ENCODE assay signal across 8 cellular contexts in the genomic region with DNA sequence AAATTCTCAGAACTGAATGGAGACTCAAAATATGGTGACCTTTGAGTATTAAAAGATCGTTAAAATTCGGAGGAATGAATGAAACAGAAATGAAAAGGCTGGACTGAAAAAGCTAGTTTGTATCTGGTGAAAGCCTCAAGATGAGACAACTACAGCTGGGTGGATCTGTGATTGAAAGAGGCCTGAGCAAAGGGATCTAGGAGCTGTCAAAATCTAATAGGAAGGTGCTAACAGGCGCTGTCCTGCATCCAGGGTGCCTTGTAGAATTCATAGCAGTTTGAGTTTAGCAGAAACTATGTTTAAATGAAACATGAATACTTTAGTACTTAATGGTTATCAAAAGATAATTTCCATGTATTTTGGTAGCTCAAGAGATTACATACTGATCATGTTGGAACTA. TPM values are rescaled to one million over a fixed set of nuclear protein-coding genes. Genes with fewer than 3 reads are reported as not detected.
DNase-seq lines count a peak whose midpoint lies in the region; ATAC-seq and TF ChIP-seq lines count a peak whose summit lies in the region.

No MANE protein-coding gene starts in this region.

- no peak for TF ChIP-seq CTCF in Panc1 (IDR thresholded peaks at IDR 0.05)
- TF ChIP-seq CTCF in epithelial cell of proximal tubule (conservative IDR thresholded peaks at IDR 0.05; ENCODE audit: low read depth, low read length): no peak

- peaks cover 24% of the 10 kb centered on the region for H3K4me1 ChIP-seq in Panc1 (ENCODE audit: control insufficient read depth, insufficient read depth, low read length)

- peaks cover 3% of the 10 kb centered on the region; the same call in 1 of the 2 replicates for H3K36me3 ChIP-seq in Panc1 (ENCODE audit: control insufficient read depth, insufficient read depth, low read length)

- intact Hi-C loops in Panc1 (cut with micrococcal nuclease; ENCODE audit: unreplicated experiment): no loop called here

- no peaks in the 10 kb centered on the region for H3K9me3 ChIP-seq in Panc1 (ENCODE audit: control insufficient read depth, insufficient read depth, low read depth, low read length)

- in situ Hi-C loops in Panc1 (cut with HindIII; ENCODE audit: low pct_unique_long_range_greater_than_20kb, low sequenced_read_pairs): no loop called here

- CTCF ChIA-PET in Panc1 (lab: Charles Lee): interaction anchor here (0.6 kb wide), 1 partner anchor 9 kb away, joined by 3 read pairs; no protein-coding TSS in a partner anchor

- ATAC-seq in Panc1 (no peak), GM21526 (IDR thresholded peaks at IDR 0.05; ENCODE audit: low FRiP score, unreplicated experiment) (no peak)

- DNase-seq in EH (ENCODE audit: low read depth) (peak; percentile 11), Panc1 (ENCODE audit: low read depth, low spot score) (no peak), epithelial cell of proximal tubule (ENCODE audit: low read depth) (no peak), pons (ENCODE audit: low spot score) (peak; percentile 45), AG08395 (ENCODE audit: low spot score) (no peak), GM19238 (ENCODE audit: insufficient read length, low spot score) (no peak), NCI-H69 (lab: John Stamatoyannopoulos, UW) (no peak)

- no TSS peak for BruUV-seq in Panc1 (replicated peaks; lab: Mats Ljungman, UMichigan)

- POLR2A ChIA-PET in Panc1 (lab: Charles Lee): interaction anchor here (0.5 to 0.9 kb wide), 3 partner anchors 13 to 64 kb away, joined by 3 to 8 read pairs (median 3); no protein-coding TSS in a partner anchor

- peak overlapping the region; percentile 71 for H3K27ac ChIP-seq in Panc1 (ENCODE audit: low read length)

- no peaks in the 10 kb centered on the region for H3K27me3 ChIP-seq in Panc1 (ENCODE audit: control insufficient read depth, insufficient read depth, low read length)

- peak overlapping the region; percentile 51 to 77 for H3K4me3 ChIP-seq in Panc1 (ENCODE audit: low read depth in 2 of 2, low read length in 2 of 2)
- H3K4me3 ChIP-seq in epithelial cell of proximal tubule (ENCODE audit: low read depth, low read length): peak overlapping the region; percentile 83

RNA-seq across cellular contexts. Expression of gene YY1, which starts 2.3 kb away (rescaled TPM):
- total RNA-seq in Panc1 (2021; ENCODE audit: unreplicated experiment): 71.3 TPM
- polyA plus RNA-seq in Panc1 (2012; ENCODE audit: insufficient read length): 39.7 TPM
- total RNA-seq in epithelial cell of proximal tubule: 41.9 and 45.2 TPM in 2 replicates

Comparison
In these comparisons a context has a peak if more than half of its experiments do, and no peak if none do; other contexts are left out.
1. DNase-seq: peak in EH (single experiment) and pons (single experiment); none in Panc1 (single experiment), epithelial cell of proximal tubule (single experiment), AG08395 (single experiment), GM19238 (single experiment) and NCI-H69 (single experiment).